In the genomic region with DNA sequence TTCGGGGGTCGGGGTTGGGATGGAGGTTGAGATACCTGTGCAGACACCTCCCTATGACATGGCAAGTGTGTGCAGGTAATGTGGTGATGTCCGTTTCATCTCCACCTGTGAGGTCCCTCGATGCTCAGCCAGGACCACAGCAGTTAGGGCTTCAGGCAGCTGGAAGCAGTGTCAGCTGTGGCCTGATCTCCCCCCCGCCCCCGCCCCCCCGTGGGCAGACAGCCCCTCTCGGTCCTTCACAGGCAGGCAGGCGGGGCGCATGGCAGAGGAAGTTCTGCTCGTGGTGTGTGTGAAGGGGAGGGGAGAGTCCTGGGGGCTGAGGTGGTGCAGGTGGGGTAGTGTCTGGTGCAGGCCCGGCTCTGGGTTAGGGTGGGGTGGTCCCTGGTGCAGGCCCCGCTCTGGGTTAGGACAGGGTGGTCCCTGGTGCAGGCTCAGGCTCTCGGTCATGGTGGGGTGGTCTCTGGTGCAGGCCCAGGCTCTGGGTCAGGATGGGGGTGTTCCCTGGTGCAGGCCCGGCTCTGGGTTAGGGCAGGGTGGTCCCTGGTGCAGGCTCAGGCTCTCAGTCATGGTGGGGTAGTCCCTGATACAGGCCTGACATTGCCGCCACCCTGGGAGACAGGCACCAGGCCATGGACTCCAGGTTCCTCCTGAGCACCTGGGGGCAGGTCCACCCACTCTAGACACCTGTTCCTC, we compare ENCODE assay signal across 20 cellular contexts.
A peak's percentile ranks its signal among the peaks of the same experiment; 100 is the strongest.
DNase-seq lines count a peak whose midpoint lies in the region; ATAC-seq, FAIRE-seq and TF ChIP-seq lines count a peak whose summit lies in the region.
"Had no signal": no experiment of that assay in that cellular context is flagged by ENCODE, and none has a peak within 500 bp of the region (broad histone marks: within the 10 kb centered on the region; RNA-seq: fewer than 3 reads in every experiment).

No MANE protein-coding gene starts in this region.

- in situ Hi-C loops in HepG2 (cut with HindIII; ENCODE audit: extremely low pct_ligation_motif_present, low pct_unique_long_range_greater_than_20kb) = no loop called here

- peak in 2 of 3 donors; percentile 31 to 36 for DNase-seq in right lobe of liver
- DNase-seq in HepG2 (ENCODE audit: low spot score) = no peak
- no peak for DNase-seq in effector memory CD8-positive, alpha-beta T cell
- peak in 1 of 9 donors; percentile 6 for DNase-seq in naive thymus-derived CD4-positive, alpha-beta T cell
- DNase-seq in aorta = peak; percentile 29 to 72
- no peak for DNase-seq in left lobe of liver (ENCODE audit: low spot score)
- no peak for DNase-seq in endodermal cell
- no peak for DNase-seq in activated CD4-positive, alpha-beta memory T cell treated with anti-CD3 and anti-CD28 coated beads, Interleukin-2, amount 10 ng/mL, durations not matched to agents 7 days and 5 days
- DNase-seq: Calu3; NCI-H146; NCI-H524; stimulated activated CD4-positive, alpha-beta T cell treated with anti-CD3 and anti-CD28 coated beads, Interleukin-1b, Interleukin-23, amount 100 ng/mL, for 48 hours had no signal

- H3K9ac ChIP-seq in HepG2 (ENCODE audit: insufficient read depth, low read depth, low read length) = no peak overlapping the region
- H3K9ac ChIP-seq in endodermal cell (ENCODE audit: extremely low read depth, low read length, poor library complexity, severe bottlenecking) = no peak overlapping the region
- H3K9ac ChIP-seq: KMS-11 had no signal

- H3K79me2 ChIP-seq in HepG2 (ENCODE audit: insufficient read depth, low read length) = no peaks in the 10 kb centered on the region

- no peak for FAIRE-seq in HepG2 (lab: Jason Lieb, UNC)
- FAIRE-seq: HTR-8/SVneo, urothelium cell line had no signal

- POLR2A ChIA-PET in HepG2 (lab: Yijun Ruan, JAX) = no interaction called here
- POLR2A ChIA-PET in naive thymus-derived CD4-positive, alpha-beta T cell (lab: Charles Lee) = interaction anchor here (0.8 kb wide), 1 partner anchor 34 kb away, joined by 3 read pairs; no protein-coding TSS in a partner anchor
- POLR2A ChIA-PET in activated CD4-positive, alpha-beta memory T cell treated with anti-CD3 and anti-CD28 coated beads, Interleukin-2, amount 10 ng/mL, durations not matched to agents 7 days and 5 days (lab: Charles Lee) = no interaction called here

- TF ChIP-seq EP300 in HepG2 (IDR thresholded peaks at IDR 0.05; ENCODE audit: low read depth in 2 of 2, low read length in 2 of 2) (no peak), HepG2 (CRISPR knock-in tag; IDR thresholded peaks at IDR 0.05; ENCODE audit: borderline replicate concordance) (no peak)

- CTCF ChIA-PET in HepG2 (lab: Yijun Ruan, JAX; ENCODE audit: low intra/inter-chr PET ratio, low total read pairs) = no interaction called here
- CTCF ChIA-PET in naive thymus-derived CD4-positive, alpha-beta T cell (lab: Charles Lee) = no interaction called here
- CTCF ChIA-PET in activated CD4-positive, alpha-beta memory T cell treated with anti-CD3 and anti-CD28 coated beads, Interleukin-2, amount 10 ng/mL, durations not matched to agents 7 days and 5 days (lab: Charles Lee) = no interaction called here

- H3K4me3 Mint-ChIP-seq in effector memory CD8-positive, alpha-beta T cell = no peak overlapping the region
- H3K4me3 Mint-ChIP-seq in naive thymus-derived CD4-positive, alpha-beta T cell = peak overlapping the region in 1 of 10 donors; percentile 6
- H3K4me3 Mint-ChIP-seq in endodermal cell = no peak overlapping the region
- H3K4me3 Mint-ChIP-seq in activated CD4-positive, alpha-beta memory T cell treated with anti-CD3 and anti-CD28 coated beads, Interleukin-2, amount 10 ng/mL, durations not matched to agents 7 days and 5 days = no peak overlapping the region
- H3K4me3 Mint-ChIP-seq: activated naive CD4-positive, alpha-beta T cell treated with anti-CD3 and anti-CD28 coated beads, Interleukin-2, amount 50 U/mL, for 24 hours; GM23338; T-helper 1 cell treated with Interleukin-12 subunit alpha and Interleukin-12 subunit beta and Interleukin-4 antibody, amounts not matched to agents 30 μg/mL and 1 μg/mL, for 36 hours had no signal

- H3K4me1 ChIP-seq in right lobe of liver (no peaks in the 10 kb centered on the region), HepG2 (ENCODE audit: insufficient read depth, low read length) (no peaks in the 10 kb centered on the region), aorta (ENCODE audit: control insufficient read depth in 1 of 2, insufficient read depth in 2 of 2, low read length in 2 of 2) (no peaks in the 10 kb centered on the region), endodermal cell (ENCODE audit: control insufficient read depth, insufficient read depth, low read length) (no peaks in the 10 kb centered on the region)
- H3K4me1 ChIP-seq in naive thymus-derived CD4-positive, alpha-beta T cell (ENCODE audit: control insufficient read depth in 2 of 2, insufficient read depth in 2 of 2, low read length in 2 of 2) = peaks cover 0 to 8% of the 10 kb centered on the region in 2 donors

- peaks cover 0 to 1% of the 10 kb centered on the region in 2 donors for H3K9me3 Mint-ChIP-seq in effector memory CD8-positive, alpha-beta T cell
- peaks cover 0 to 2% (median 0%) of the 10 kb centered on the region in 11 donors for H3K9me3 Mint-ChIP-seq in naive thymus-derived CD4-positive, alpha-beta T cell
- no peaks in the 10 kb centered on the region for H3K9me3 Mint-ChIP-seq in endodermal cell
- no peaks in the 10 kb centered on the region for H3K9me3 Mint-ChIP-seq in activated CD4-positive, alpha-beta memory T cell treated with anti-CD3 and anti-CD28 coated beads, Interleukin-2, amount 10 ng/mL, durations not matched to agents 7 days and 5 days
- H3K9me3 Mint-ChIP-seq: activated naive CD4-positive, alpha-beta T cell treated with anti-CD3 and anti-CD28 coated beads, Interleukin-2, amount 50 U/mL, for 24 hours; GM23338 had no signal

- H3K4me3 ChIP-seq in right lobe of liver (no peak overlapping the region), HepG2 (replicated peaks in 1 of 3; ENCODE audit: insufficient read depth in 1 of 3, low read depth in 2 of 3, low read length in 3 of 3) (no peak overlapping the region), aorta (ENCODE audit: low read length in 2 of 2) (no peak overlapping the region), endodermal cell (ENCODE audit: low read length) (no peak overlapping the region)
- H3K4me3 ChIP-seq in naive thymus-derived CD4-positive, alpha-beta T cell (ENCODE audit: low read length) = no peak overlapping the region
- H3K4me3 ChIP-seq: cardiac muscle cell, GM23338, SK-N-MC had no signal

- H3K4me1 Mint-ChIP-seq in effector memory CD8-positive, alpha-beta T cell (ENCODE audit: low read depth in 2 of 2) = peaks cover 3 to 9% of the 10 kb centered on the region in 2 donors
- H3K4me1 Mint-ChIP-seq in naive thymus-derived CD4-positive, alpha-beta T cell = peaks cover 10 to 26% (median 14%) of the 10 kb centered on the region in 7 donors
- no peaks in the 10 kb centered on the region for H3K4me1 Mint-ChIP-seq in endodermal cell
- peaks cover 10% of the 10 kb centered on the region for H3K4me1 Mint-ChIP-seq in activated CD4-positive, alpha-beta memory T cell treated with anti-CD3 and anti-CD28 coated beads, Interleukin-2, amount 10 ng/mL, durations not matched to agents 7 days and 5 days
- H3K4me1 Mint-ChIP-seq: GM23338 had no signal

- no peak for ATAC-seq in right lobe of liver
- ATAC-seq in HepG2 = no peak
- no peak for ATAC-seq in effector memory CD8-positive, alpha-beta T cell (replicated peaks)
- ATAC-seq in naive thymus-derived CD4-positive, alpha-beta T cell = no peak
- no peak for ATAC-seq in aorta (ENCODE audit: low FRiP score)
- no peak for ATAC-seq in left lobe of liver
- ATAC-seq: GM23338 had no signal

- peaks cover 9% of the 10 kb centered on the region for H3K36me3 Mint-ChIP-seq in effector memory CD8-positive, alpha-beta T cell (ENCODE audit: insufficient read depth)
- H3K36me3 Mint-ChIP-seq in naive thymus-derived CD4-positive, alpha-beta T cell = peaks cover under 1 to 23% (median 9%) of the 10 kb centered on the region in 5 donors
- peaks cover 24% of the 10 kb centered on the region for H3K36me3 Mint-ChIP-seq in endodermal cell (ENCODE audit: low read depth)
- H3K36me3 Mint-ChIP-seq in activated CD4-positive, alpha-beta memory T cell treated with anti-CD3 and anti-CD28 coated beads, Interleukin-2, amount 10 ng/mL, durations not matched to agents 7 days and 5 days (ENCODE audit: low read depth) = peaks cover 15% of the 10 kb centered on the region

- TF ChIP-seq RAD21 in HepG2 (CRISPR knock-in tag; IDR thresholded peaks at IDR 0.05) = no peak

- TF ChIP-seq POLR2A in right lobe of liver (IDR thresholded peaks at IDR 0.05) (no peak), HepG2 (IDR thresholded peaks at IDR 0.05; ENCODE audit: insufficient read depth in 1 of 2, low read depth in 2 of 2, low read length in 2 of 2) (no peak)

- TF ChIP-seq CTCF in right lobe of liver (IDR thresholded peaks at IDR 0.05) = no peak
- TF ChIP-seq CTCF in HepG2 (CRISPR knock-in tag; IDR thresholded peaks at IDR 0.05) = no peak
- no peak for TF ChIP-seq CTCF in endodermal cell (conservative IDR thresholded peaks at IDR 0.05)

- no TSS peak for BruUV-seq in HepG2 (replicated peaks; lab: Mats Ljungman, UMichigan)

- H3K27ac ChIP-seq in right lobe of liver = no peak overlapping the region
- H3K27ac ChIP-seq in HepG2 (ENCODE audit: extremely low read length, insufficient read depth, low read length) = no peak overlapping the region
- H3K27ac ChIP-seq in naive thymus-derived CD4-positive, alpha-beta T cell (ENCODE audit: low read depth, low read length) = no peak overlapping the region
- H3K27ac ChIP-seq in aorta (ENCODE audit: low read depth in 1 of 2, low read length in 2 of 2) = no peak overlapping the region
- no peak overlapping the region for H3K27ac ChIP-seq in endodermal cell (ENCODE audit: low read depth, low read length)
- H3K27ac ChIP-seq: cardiac muscle cell, KMS-11, SK-N-MC had no signal

- H3K36me3 ChIP-seq in right lobe of liver (no peaks in the 10 kb centered on the region), HepG2 (replicated peaks in 1 of 2; ENCODE audit: control insufficient read depth in 1 of 2, insufficient read depth in 2 of 2, low read length in 2 of 2) (no peaks in the 10 kb centered on the region), aorta (ENCODE audit: control insufficient read depth in 1 of 2, insufficient read depth in 2 of 2, low read length in 1 of 2) (no peaks in the 10 kb centered on the region), endodermal cell (ENCODE audit: control insufficient read depth, insufficient read depth, low read length) (peaks cover 4% of the 10 kb centered on the region)
- H3K36me3 ChIP-seq in naive thymus-derived CD4-positive, alpha-beta T cell (ENCODE audit: control insufficient read depth in 2 of 3, insufficient read depth in 3 of 3, low read length in 3 of 3) = peaks cover 0 to 64% (median 20%) of the 10 kb centered on the region in 3 experiments
- H3K36me3 ChIP-seq: cardiac muscle cell had no signal

- H4K20me1 ChIP-seq in HepG2 (ENCODE audit: insufficient read depth, low read length) = no peaks in the 10 kb centered on the region

- no peak overlapping the region for H2AFZ ChIP-seq in HepG2 (ENCODE audit: low read length)
- H2AFZ ChIP-seq: GM23338 had no signal

- intact Hi-C loops in right lobe of liver (cut with DNase I) (no loop called here), HepG2 (cut with micrococcal nuclease; ENCODE audit: unreplicated experiment) (no loop called here), aorta (cut with DNase I) (no loop called here)
- intact Hi-C loops in naive thymus-derived CD4-positive, alpha-beta T cell (cut with micrococcal nuclease) = no loop called here

- WGBS in right lobe of liver (ENCODE audit: insufficient coverage, low coverage, low lambda C conversion rate, missing lambda C conversion rate) = no CpG with 5 or more reads among the region's 16 CpGs
- 42% methylated on average over 2 of the region's 16 CpGs for WGBS in HepG2 (ENCODE audit: low lambda C conversion rate)
- 89 to 91% methylated on average over 15 to 16 of the region's 16 CpGs for WGBS in aorta, 2 donors
- 90 to 100% methylated on average over 8 to 16 of the region's 16 CpGs for WGBS in endodermal cell (ENCODE audit: insufficient coverage in 1 of 2, insufficient read length in 1 of 2), 2 experiments

- no peaks in the 10 kb centered on the region for H3K27me3 ChIP-seq in right lobe of liver
- peaks cover 14 to 45% of the 10 kb centered on the region in 2 experiments for H3K27me3 ChIP-seq in HepG2 (ENCODE audit: control insufficient read depth in 1 of 2, insufficient read depth in 2 of 2, low read length in 2 of 2)
- H3K27me3 ChIP-seq in naive thymus-derived CD4-positive, alpha-beta T cell (ENCODE audit: control insufficient read depth in 2 of 2, insufficient read depth in 2 of 2, low read length in 2 of 2) = no peaks in the 10 kb centered on the region
- H3K27me3 ChIP-seq in aorta (ENCODE audit: control insufficient read depth in 1 of 2, insufficient read depth in 2 of 2, low read length in 1 of 2) = no peaks in the 10 kb centered on the region
- H3K27me3 ChIP-seq in endodermal cell (ENCODE audit: control insufficient read depth, insufficient read depth, low read length, poor library complexity, severe bottlenecking) = no peaks in the 10 kb centered on the region
- H3K27me3 ChIP-seq: cardiac muscle cell had no signal

- H3K9me3 ChIP-seq in right lobe of liver (no peaks in the 10 kb centered on the region), HepG2 (ENCODE audit: low read length) (no peaks in the 10 kb centered on the region), aorta (ENCODE audit: control insufficient read depth, low read length) (no peaks in the 10 kb centered on the region), endodermal cell (ENCODE audit: control insufficient read depth, low read length) (no peaks in the 10 kb centered on the region)
- no peaks in the 10 kb centered on the region for H3K9me3 ChIP-seq in naive thymus-derived CD4-positive, alpha-beta T cell (ENCODE audit: control insufficient read depth in 2 of 3, low read length in 3 of 3)

- no peak overlapping the region for H3K4me2 ChIP-seq in HepG2 (ENCODE audit: low read depth, low read length)
- H3K4me2 ChIP-seq: GM23338, KMS-11 had no signal

- H3K27ac Mint-ChIP-seq in effector memory CD8-positive, alpha-beta T cell = peak overlapping the region; percentile 75 to 80
- peak overlapping the region in 6 of 9 donors; percentile 21 to 87 (median 56) for H3K27ac Mint-ChIP-seq in naive thymus-derived CD4-positive, alpha-beta T cell
- H3K27ac Mint-ChIP-seq in endodermal cell = no peak overlapping the region
- H3K27ac Mint-ChIP-seq in activated CD4-positive, alpha-beta memory T cell treated with anti-CD3 and anti-CD28 coated beads, Interleukin-2, amount 10 ng/mL, durations not matched to agents 7 days and 5 days = no peak overlapping the region
- H3K27ac Mint-ChIP-seq: GM23338; T-helper 1 cell treated with Interleukin-12 subunit alpha and Interleukin-12 subunit beta and Interleukin-4 antibody, amounts not matched to agents 30 μg/mL and 1 μg/mL, for 36 hours had no signal

- no peaks in the 10 kb centered on the region for H3K27me3 Mint-ChIP-seq in effector memory CD8-positive, alpha-beta T cell
- no peaks in the 10 kb centered on the region for H3K27me3 Mint-ChIP-seq in naive thymus-derived CD4-positive, alpha-beta T cell
- no peaks in the 10 kb centered on the region for H3K27me3 Mint-ChIP-seq in endodermal cell (ENCODE audit: insufficient read depth)
- H3K27me3 Mint-ChIP-seq in activated CD4-positive, alpha-beta memory T cell treated with anti-CD3 and anti-CD28 coated beads, Interleukin-2, amount 10 ng/mL, durations not matched to agents 7 days and 5 days = no peaks in the 10 kb centered on the region
- H3K27me3 Mint-ChIP-seq: activated naive CD4-positive, alpha-beta T cell treated with anti-CD3 and anti-CD28 coated beads, Interleukin-2, amount 50 U/mL, for 24 hours had no signal

Comparison
In these comparisons a context has a peak if more than half of its experiments do, and no peak if none do; other contexts are left out.
1. DNase-seq: peak in right lobe of liver (2 of 3) and aorta (2 of 2); none in HepG2 (single experiment), effector memory CD8-positive, alpha-beta T cell (0 of 3), left lobe of liver (single experiment), endodermal cell (single experiment) and activated CD4-positive, alpha-beta memory T cell treated with anti-CD3 and anti-CD28 coated beads, Interleukin-2, amount 10 ng/mL, durations not matched to agents 7 days and 5 days (single experiment).
2. H3K27ac Mint-ChIP-seq: peak in effector memory CD8-positive, alpha-beta T cell (2 of 2) and naive thymus-derived CD4-positive, alpha-beta T cell (6 of 9); none in endodermal cell (single experiment) and activated CD4-positive, alpha-beta memory T cell treated with anti-CD3 and anti-CD28 coated beads, Interleukin-2, amount 10 ng/mL, durations not matched to agents 7 days and 5 days (single experiment).